ENCODE assay signal across 14 cellular contexts in genomic region chr7:35536396-35536826, GRCh38.
DNase-seq lines count a peak whose midpoint lies in the region; ATAC-seq and TF ChIP-seq lines count a peak whose summit lies in the region.
"Had no signal": no experiment of that assay in that cellular context is flagged by ENCODE, and none has a peak within 500 bp of the region (broad histone marks: within the 10 kb centered on the region; RNA-seq: fewer than 3 reads in every experiment).

No MANE protein-coding gene starts in this region.

- peak overlapping the region; percentile 47 to 87 (median 66) for H3K4me3 Mint-ChIP-seq in naive B cell
- peak overlapping the region; percentile 68 for H3K4me3 Mint-ChIP-seq in type B pancreatic cell

- DNase-seq in Right ventricle myocardium superior (peak; percentile 45), Right ventricle myocardium inferior (ENCODE audit: missing footprints) (no peak), astrocyte of the hippocampus (ENCODE audit: low read depth, low spot score) (peak; percentile 4), naive B cell (no peak), type B pancreatic cell (ENCODE audit: extremely low spot score, unreplicated experiment) (no peak), NCI-H2171 (lab: John Stamatoyannopoulos, UW) (no peak), posterior vena cava (ENCODE audit: low spot score) (no peak)
- DNase-seq: activated naive CD4-positive, alpha-beta T cell treated with anti-CD3 and anti-CD28 coated beads, Interleukin-2, amount 50 U/mL, for 16 hours; brain microvascular endothelial cell; cortex of kidney; mesenchymal stem cell; NCI-H510A treated with DMSO at 0.1 percent for 48 hours; SW 1271 had no signal

- H3K27ac Mint-ChIP-seq in naive B cell (no peak overlapping the region), type B pancreatic cell (no peak overlapping the region)

- intact Hi-C loops in Right ventricle myocardium superior (cut with DNase I): loop anchor here (10.0 kb wide), 1 partner anchor 462 kb away; no protein-coding TSS in a partner anchor
- intact Hi-C loops in Right ventricle myocardium inferior (cut with DNase I): loop anchor here (5.0 to 10.0 kb wide), 2 partner anchors 349 to 462 kb away; no protein-coding TSS in a partner anchor
- intact Hi-C loops in posterior vena cava (cut with DNase I): loop anchor here in 1 of 2 donors (10.0 kb wide), 1 partner anchor 342 kb away; no protein-coding TSS in a partner anchor

- H3K4me1 Mint-ChIP-seq in naive B cell: peaks cover 0 to 2% (median 0%) of the 10 kb centered on the region in 3 donors
- H3K4me1 Mint-ChIP-seq in type B pancreatic cell (ENCODE audit: unreplicated experiment): peaks cover 6% of the 10 kb centered on the region

- no peak for TF ChIP-seq CTCF in type B pancreatic cell (conservative IDR thresholded peaks at IDR 0.05)

- no peaks in the 10 kb centered on the region for H3K36me3 Mint-ChIP-seq in naive B cell
- no peaks in the 10 kb centered on the region for H3K36me3 Mint-ChIP-seq in type B pancreatic cell

- ATAC-seq in Right ventricle myocardium superior (ENCODE audit: poor library complexity) (peak; percentile 34), Right ventricle myocardium inferior (no peak), naive B cell (ENCODE audit: low read depth in 2 of 2) (no peak), HG03139 (IDR thresholded peaks at IDR 0.05; ENCODE audit: unreplicated experiment) (no peak)

- H3K27me3 Mint-ChIP-seq in naive B cell: peaks cover 6 to 34% (median 31%) of the 10 kb centered on the region in 3 donors
- peaks cover 50% of the 10 kb centered on the region for H3K27me3 Mint-ChIP-seq in type B pancreatic cell

- H3K9me3 Mint-ChIP-seq in naive B cell (no peaks in the 10 kb centered on the region), type B pancreatic cell (no peaks in the 10 kb centered on the region)

Comparison
In these comparisons a context has a peak if more than half of its experiments do, and no peak if none do; other contexts are left out.
1. DNase-seq: peak in Right ventricle myocardium superior (single experiment) and astrocyte of the hippocampus (single experiment); none in Right ventricle myocardium inferior (single experiment), naive B cell (single experiment), type B pancreatic cell (single experiment), NCI-H2171 (single experiment) and posterior vena cava (single experiment).